18 cellular contexts compared by ENCODE assay signal in genomic region chr16:12815361-12815760, GRCh38. TPM values are rescaled to one million over a fixed set of nuclear protein-coding genes. Genes with fewer than 3 reads are reported as not detected.
DNase-seq lines count a peak whose midpoint lies in the region; ATAC-seq and TF ChIP-seq lines count a peak whose summit lies in the region.
"Had no signal": no experiment of that assay in that cellular context is flagged by ENCODE, and none has a peak within 500 bp of the region (broad histone marks: within the 10 kb centered on the region; RNA-seq: fewer than 3 reads in every experiment).

No MANE protein-coding gene starts in this region.

- H4K20me1 ChIP-seq in PC-9 (ENCODE audit: insufficient read depth) = no peaks in the 10 kb centered on the region
- H4K20me1 ChIP-seq: BLaER1 had no signal

- H2AFZ ChIP-seq in PC-9 = no peak overlapping the region

- 47% methylated on average over 3 of the region's 3 CpGs for WGBS in right cardiac atrium
- WGBS in tibial nerve, 2 donors = 41 to 52% methylated on average over 3 of the region's 3 CpGs

- no peaks in the 10 kb centered on the region for H3K79me2 ChIP-seq in PC-9 (ENCODE audit: low read depth)

- peaks cover 18% of the 10 kb centered on the region; the same call in 1 of the 2 replicates for H3F3A ChIP-seq in PC-9 (ENCODE audit: insufficient read depth, low read depth)

- intact Hi-C loops in right cardiac atrium (cut with DNase I) (loop anchor here (5.0 to 10.0 kb wide), 4 partner anchors 241 to 721 kb away; no protein-coding TSS in a partner anchor), PC-9 (cut with micrococcal nuclease; ENCODE audit: unreplicated experiment) (no loop called here)

- peak; percentile 4 for TF ChIP-seq CTCF in cardiac muscle cell (IDR thresholded peaks at IDR 0.05; ENCODE audit: low read depth, low read length)
- no peak for TF ChIP-seq CTCF in PC-9 (conservative IDR thresholded peaks at IDR 0.05)
- TF ChIP-seq CTCF in tibial nerve (IDR thresholded peaks at IDR 0.05) = peak in 3 of 5 experiments; percentile 17 to 31 (median 25)
- no peak for TF ChIP-seq CTCF in foreskin keratinocyte (conservative IDR thresholded peaks at IDR 0.05)
- TF ChIP-seq CTCF in omental fat pad (IDR thresholded peaks at IDR 0.05) = no peak

- no peak overlapping the region for H3K4me2 ChIP-seq in PC-9
- H3K4me2 ChIP-seq: BLaER1 had no signal

- H3K36me3 ChIP-seq in cardiac muscle cell = no peaks in the 10 kb centered on the region
- no peaks in the 10 kb centered on the region for H3K36me3 ChIP-seq in PC-9 (ENCODE audit: low read depth)
- H3K36me3 ChIP-seq in tibial nerve = no peaks in the 10 kb centered on the region
- H3K36me3 ChIP-seq: BLaER1, prostate gland, upper lobe of left lung had no signal

- ATAC-seq in right cardiac atrium (no peak), foreskin keratinocyte (no peak), omental fat pad (ENCODE audit: low FRiP score) (no peak)
- ATAC-seq: body of pancreas, GM12878 had no signal

- TF ChIP-seq POLR2A in tibial nerve (IDR thresholded peaks at IDR 0.05) = no peak

- no peak for TF ChIP-seq EP300 in tibial nerve (IDR thresholded peaks at IDR 0.05)

- no peaks in the 10 kb centered on the region for H3K27me3 ChIP-seq in cardiac muscle cell
- no peaks in the 10 kb centered on the region for H3K27me3 ChIP-seq in right cardiac atrium (ENCODE audit: control insufficient read depth, insufficient read depth)
- no peaks in the 10 kb centered on the region for H3K27me3 ChIP-seq in PC-9 (ENCODE audit: insufficient read depth, low read depth)
- no peaks in the 10 kb centered on the region for H3K27me3 ChIP-seq in tibial nerve
- H3K27me3 ChIP-seq in foreskin keratinocyte = no peaks in the 10 kb centered on the region
- H3K27me3 ChIP-seq: BLaER1, body of pancreas, upper lobe of left lung had no signal

- CTCF ChIA-PET in PC-9 (lab: Charles Lee) = no interaction called here

- H3K27ac ChIP-seq in cardiac muscle cell (no peak overlapping the region), right cardiac atrium (ENCODE audit: low read length) (no peak overlapping the region), PC-9 (peak overlapping the region; percentile 84), tibial nerve (peak overlapping the region in 2 of 4 donors; percentile 52 to 56), foreskin keratinocyte (no peak overlapping the region)
- H3K27ac ChIP-seq: BLaER1, body of pancreas, prostate gland, upper lobe of left lung had no signal

- H3K4me1 ChIP-seq in cardiac muscle cell (ENCODE audit: low read depth) = no peaks in the 10 kb centered on the region
- H3K4me1 ChIP-seq in right cardiac atrium (ENCODE audit: control insufficient read depth, insufficient read depth, low read length) = no peaks in the 10 kb centered on the region
- peaks cover 21% of the 10 kb centered on the region for H3K4me1 ChIP-seq in PC-9 (replicated peaks; ENCODE audit: insufficient read depth)
- H3K4me1 ChIP-seq in tibial nerve = peaks cover 0 to 15% (median 0%) of the 10 kb centered on the region in 4 donors
- H3K4me1 ChIP-seq in foreskin keratinocyte = no peaks in the 10 kb centered on the region
- H3K4me1 ChIP-seq: body of pancreas, prostate gland had no signal

- H3K9me3 ChIP-seq in cardiac muscle cell (ENCODE audit: low read depth) (no peaks in the 10 kb centered on the region), right cardiac atrium (ENCODE audit: control insufficient read depth, low read length) (no peaks in the 10 kb centered on the region), PC-9 (ENCODE audit: insufficient read depth, low read depth) (peaks cover 5% of the 10 kb centered on the region; the same call in 1 of the 2 replicates), tibial nerve (peaks cover 0 to 5% (median 0%) of the 10 kb centered on the region in 4 donors)
- H3K9me3 ChIP-seq: body of pancreas, prostate gland, upper lobe of left lung had no signal

- no TSS peak for BruUV-seq in PC-9 (replicated peaks; lab: Mats Ljungman, UMichigan)

- DNase-seq in cardiac muscle cell (ENCODE audit: low read depth in 1 of 2, low spot score in 1 of 2) = no peak
- DNase-seq in right cardiac atrium = no peak
- DNase-seq in PC-9 = no peak
- DNase-seq in globus pallidus (ENCODE audit: low spot score) = peak; percentile 77
- no peak for DNase-seq in tibial nerve (ENCODE audit: low spot score in 2 of 2)
- no peak for DNase-seq in cerebellum (ENCODE audit: low spot score)
- no peak for DNase-seq in foreskin keratinocyte
- DNase-seq in omental fat pad (ENCODE audit: low spot score) = no peak
- DNase-seq: activated CD4-positive, alpha-beta T cell treated with anti-CD3 and anti-CD28 coated beads, Interleukin-2, amount 50 U/mL, for 48 hours; activated gamma-delta T cell treated with Interleukin-2 at 50 U/mL for 16 hours; body of pancreas; endodermal cell; NCI-H1048; stimulated activated CD4-positive, alpha-beta T cell treated with anti-CD3 and anti-CD28 coated beads, Interleukin-1b, Interleukin-23, amount 100 ng/mL, for 48 hours; upper lobe of left lung had no signal

- no peaks in the 10 kb centered on the region for H3K9me2 ChIP-seq in PC-9 (ENCODE audit: insufficient read depth)

- H3K4me3 ChIP-seq in cardiac muscle cell (no peak overlapping the region), right cardiac atrium (ENCODE audit: low read length) (no peak overlapping the region), PC-9 (no peak overlapping the region), tibial nerve (no peak overlapping the region)
- H3K4me3 ChIP-seq: BLaER1, body of pancreas, GM12878, prostate gland, upper lobe of left lung had no signal

- POLR2A ChIA-PET in PC-9 (lab: Charles Lee; ENCODE audit: unreplicated experiment) = no interaction called here

RNA-seq across cellular contexts. Expression of gene CPPED1, which starts 11.7 kb away (rescaled TPM):
- total RNA-seq in cardiac muscle cell = 10.8 and 12.0 TPM in 2 replicates
- 10.0 TPM in 2 replicates for polyA plus RNA-seq in cardiac muscle cell
- 10 to 100 TPM in 3 of 4 donors, 1 to 10 TPM in 1; 8.4 to 13.0 (median 12.0) TPM for total RNA-seq in right cardiac atrium
- 6.5 TPM for polyA plus RNA-seq in right cardiac atrium
- total RNA-seq in PC-9 (2021) = 52.8 and 66.9 TPM in 2 replicates
- 10 to 100 TPM; 10.4 to 18.9 (median 16.0) TPM for total RNA-seq in tibial nerve
- total RNA-seq in cerebellum = 11.2 TPM
- 7.1 and 7.3 TPM in 2 replicates for total RNA-seq in foreskin keratinocyte
- polyA plus RNA-seq in foreskin keratinocyte = 5.4 and 6.1 TPM in 2 replicates
- 10 to 100 TPM; 13.3 to 32.6 (median 16.4) TPM for total RNA-seq in omental fat pad

Comparison
In these comparisons a context has a peak if more than half of its experiments do, and no peak if none do; other contexts are left out.
1. CTCF ChIP-seq: peak in cardiac muscle cell (single experiment) and tibial nerve (3 of 5); none in PC-9 (single experiment), foreskin keratinocyte (single experiment) and omental fat pad (0 of 3).